In the genomic region with DNA sequence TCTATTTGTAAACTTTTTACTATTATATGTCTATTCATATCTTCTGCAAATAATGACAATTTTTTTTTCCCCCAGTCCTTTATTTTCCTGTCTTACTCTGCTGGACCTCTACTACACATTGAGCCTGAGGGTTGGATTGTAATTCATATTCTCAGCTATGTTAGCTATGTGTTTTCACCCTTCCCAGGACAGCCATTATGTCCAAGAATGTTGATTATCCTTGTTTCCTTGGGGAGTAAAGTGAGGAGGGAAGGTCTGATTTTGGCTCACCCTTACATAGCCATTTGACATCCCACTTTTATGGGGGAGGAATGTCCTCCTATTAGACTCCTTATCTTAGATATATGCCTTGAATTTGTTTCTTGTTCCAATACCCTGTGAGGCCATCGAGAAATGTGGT, we compare ENCODE assay signal across 29 cellular contexts.
"Had no signal": no experiment of that assay in that cellular context is flagged by ENCODE, and none has a peak within 500 bp of the region (broad histone marks: within the 10 kb centered on the region; RNA-seq: fewer than 3 reads in every experiment).

No MANE protein-coding gene starts in this region.

- ATAC-seq: activated CD4-positive, alpha-beta T cell treated with anti-CD3 and anti-CD28 coated beads for 36 hours; activated CD8-positive, alpha-beta memory T cell treated with anti-CD3 and anti-CD28 coated beads, Interleukin-2, amount 10 ng/mL, durations not matched to agents 7 days and 5 days; activated CD8-positive, alpha-beta T cell treated with anti-CD3 and anti-CD28 coated beads, Interleukin-2, amount 10 ng/mL, durations not matched to agents 7 days and 5 days; activated naive CD8-positive, alpha-beta T cell treated with anti-CD3 and anti-CD28 coated beads, Interleukin-2, amount 50 U/mL, for 24 hours; esophagus mucosa; gastrocnemius medialis; heart right ventricle; T-helper 17 cell had no signal

- H3K9me3 ChIP-seq: ascending aorta, gastrocnemius medialis, heart right ventricle had no signal

- H3K4me1 ChIP-seq: ascending aorta, gastrocnemius medialis, heart right ventricle had no signal

- H3K27me3 ChIP-seq: ascending aorta, brain microvascular endothelial cell, gastrocnemius medialis, hepatocyte had no signal

- H2AFZ ChIP-seq: hepatocyte had no signal

- H3K4me3 ChIP-seq: ascending aorta, coronary artery, dorsolateral prefrontal cortex, gastrocnemius medialis, heart right ventricle, hepatocyte had no signal

- H3K36me3 ChIP-seq: ascending aorta, brain microvascular endothelial cell, gastrocnemius medialis, heart right ventricle had no signal

- H3K79me2 ChIP-seq: hepatocyte had no signal

- DNase-seq: activated CD4-positive, alpha-beta memory T cell treated with anti-CD3 and anti-CD28 coated beads for 36 hours; activated CD4-positive, alpha-beta T cell treated with anti-CD3 and anti-CD28 coated beads for 36 hours; activated CD4-positive, alpha-beta T cell treated with anti-CD3 and anti-CD28 coated beads, Interleukin-2, amount 10 ng/mL, durations not matched to agents 24 days and 14 days; activated CD4-positive, CD25-positive, alpha-beta regulatory T cell; activated CD4-positive, CD25-positive, alpha-beta regulatory T cell treated with anti-CD3 and anti-CD28 coated beads, Interleukin-2, amount 50 U/mL, for 72 hours; activated CD8-positive, alpha-beta memory T cell treated with anti-CD3 and anti-CD28 coated beads, Interleukin-2, amount 10 ng/mL, durations not matched to agents 7 days and 5 days; activated CD8-positive, alpha-beta memory T cell treated with anti-CD3 and anti-CD28 coated beads, Interleukin-2, amount 50 U/mL, for 4 hours; activated CD8-positive, alpha-beta T cell treated with anti-CD3 and anti-CD28 coated beads, Interleukin-2, amount 10 ng/mL, durations not matched to agents 7 days and 5 days; activated effector memory CD4-positive, alpha-beta T cell treated with anti-CD3 and anti-CD28 coated beads, Interleukin-2, amount 50 U/mL, for 16 hours; activated naive CD4-positive, alpha-beta T cell treated with anti-CD3 and anti-CD28 coated beads for 36 hours; activated naive CD8-positive, alpha-beta T cell treated with anti-CD3 and anti-CD28 coated beads for 36 hours; activated naive CD8-positive, alpha-beta T cell treated with anti-CD3 and anti-CD28 coated beads, Interleukin-2, amount 50 U/mL, for 24 hours; activated T-cell treated with anti-CD3 and anti-CD28 coated beads, Interleukin-2, amount 50 U/mL, for 1 hour; activated T-cell treated with anti-CD3 and anti-CD28 coated beads, Interleukin-2, amount 50 U/mL, for 48 hours; brain microvascular endothelial cell; dorsolateral prefrontal cortex; effector memory CD4-positive, alpha-beta T cell; endodermal cell; foreskin fibroblast; gastrocnemius medialis; glutamatergic neuron; heart right ventricle; T-helper 17 cell; T1000 had no signal

- FAIRE-seq: bronchial epithelial cell had no signal

- H3K27ac ChIP-seq: ascending aorta, brain microvascular endothelial cell, coronary artery, dorsolateral prefrontal cortex, gastrocnemius medialis, heart right ventricle, hepatocyte had no signal

- H3K4me2 ChIP-seq: hepatocyte had no signal
